13 cellular contexts compared by ENCODE assay signal in the genomic region with DNA sequence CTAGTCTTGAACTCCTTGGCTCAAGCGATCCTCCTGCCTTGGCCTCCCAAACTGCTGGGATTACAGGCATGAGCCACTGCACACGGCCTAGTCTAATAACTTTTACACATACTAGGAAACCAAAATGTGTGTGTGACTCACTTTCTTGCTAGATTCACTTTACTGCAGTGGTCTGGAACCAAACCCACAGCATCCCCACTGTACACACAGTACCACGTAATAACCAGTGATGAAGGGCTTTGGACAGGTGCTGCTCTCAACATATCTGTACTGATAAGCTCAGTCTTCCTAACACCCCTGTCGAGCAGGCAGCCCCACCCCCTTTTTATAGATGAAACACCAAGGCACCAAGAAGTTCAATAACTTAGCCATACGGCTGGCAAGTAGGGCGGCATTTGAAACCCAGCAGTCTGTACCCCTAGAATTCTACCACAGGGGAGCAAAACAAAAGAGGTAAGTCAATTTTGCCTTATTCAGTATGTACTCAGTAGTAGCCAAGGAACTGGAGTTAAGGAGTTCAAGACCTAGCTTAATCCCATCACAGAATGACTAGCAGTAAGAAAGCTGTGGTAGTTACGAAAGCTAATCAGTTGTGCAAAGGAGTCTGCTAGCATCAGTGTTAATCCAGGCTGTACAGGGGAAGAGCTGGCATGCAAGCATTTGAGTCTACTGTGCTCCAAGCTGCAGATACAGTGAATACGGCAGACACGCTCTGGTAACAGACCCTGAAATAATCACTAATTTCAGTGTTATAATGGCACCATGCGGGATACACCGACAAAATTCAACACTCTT. TPM values are rescaled to one million over a fixed set of nuclear protein-coding genes. Genes with fewer than 3 reads are reported as not detected.
DNase-seq lines count a peak whose midpoint lies in the region; ATAC-seq and TF ChIP-seq lines count a peak whose summit lies in the region.
"Had no signal": no experiment of that assay in that cellular context is flagged by ENCODE, and none has a peak within 500 bp of the region (broad histone marks: within the 10 kb centered on the region; RNA-seq: fewer than 3 reads in every experiment).

No MANE protein-coding gene starts in this region.

- H3K4me3 Mint-ChIP-seq in CD8-positive, alpha-beta memory T cell: peak overlapping the region in 3 of 7 donors; percentile 23 to 86 (median 63)
- H3K4me3 Mint-ChIP-seq in immature natural killer cell: no peak overlapping the region
- H3K4me3 Mint-ChIP-seq: memory B cell had no signal

- H3K9me3 Mint-ChIP-seq in CD8-positive, alpha-beta memory T cell: no peaks in the 10 kb centered on the region
- no peaks in the 10 kb centered on the region for H3K9me3 Mint-ChIP-seq in immature natural killer cell
- H3K9me3 Mint-ChIP-seq: memory B cell had no signal

- H3K9me2 ChIP-seq in Loucy (replicated peaks; ENCODE audit: low read depth, low read length): no peaks in the 10 kb centered on the region

- POLR2A ChIA-PET in CD8-positive, alpha-beta memory T cell (lab: Charles Lee): no interaction called here

- peaks cover 0 to 55% (median 3%) of the 10 kb centered on the region in 3 donors for H3K36me3 Mint-ChIP-seq in CD8-positive, alpha-beta memory T cell
- peaks cover 0 to 8% (median 0%) of the 10 kb centered on the region in 3 donors for H3K36me3 Mint-ChIP-seq in immature natural killer cell

- intact Hi-C loops in testis (cut with DNase I; ENCODE audit: low total_unique reads): no loop called here

- 94% methylated on average over 11 of the region's 11 CpGs for WGBS in testis, 2 donors

- no peak for DNase-seq in CD8-positive, alpha-beta memory T cell
- DNase-seq in activated T-cell treated with anti-CD3 and anti-CD28 coated beads, Interleukin-2, amount 50 U/mL, for 48 hours: peak; percentile 56 to 60
- DNase-seq in immature natural killer cell (peak in 1 of 3 donors; percentile 11), NCI-H1105 treated with DMSO at 0.1 percent for 48 hours (lab: John Stamatoyannopoulos, UW) (no peak), NCI-H1694 (lab: John Stamatoyannopoulos, UW) (no peak), testis (no peak)
- DNase-seq: NCI-H1048, NCI-H748 treated with DMSO at 0.1 percent for 48 hours had no signal

- H3K79me2 ChIP-seq in Loucy (ENCODE audit: insufficient read depth, low read length): peaks cover 96% of the 10 kb centered on the region

- no peak for TF ChIP-seq POLR2A in testis (IDR thresholded peaks at IDR 0.05)

- peaks cover 28% of the 10 kb centered on the region for H3K4me1 ChIP-seq in CD8-positive, alpha-beta memory T cell (ENCODE audit: insufficient read depth, low read length)
- H3K4me1 ChIP-seq in Loucy (ENCODE audit: insufficient read depth, low read length, poor library complexity, severe bottlenecking) (peaks cover 25% of the 10 kb centered on the region), testis (peaks cover 6% of the 10 kb centered on the region)

- peak overlapping the region in 6 of 8 donors; percentile 28 to 77 (median 30) for H3K27ac Mint-ChIP-seq in CD8-positive, alpha-beta memory T cell
- H3K27ac Mint-ChIP-seq in immature natural killer cell: peak overlapping the region in 5 of 6 donors; percentile 6 to 71 (median 45)
- H3K27ac Mint-ChIP-seq: memory B cell had no signal

- peak overlapping the region; percentile 71 for H3K4me2 ChIP-seq in Loucy (ENCODE audit: low read depth, low read length, poor library complexity, severe bottlenecking)

- no peaks in the 10 kb centered on the region for H3K27me3 ChIP-seq in CD8-positive, alpha-beta memory T cell (ENCODE audit: insufficient read depth, low read length, poor library complexity, severe bottlenecking)
- H3K27me3 ChIP-seq in Loucy (ENCODE audit: insufficient read depth, low read length, poor library complexity, severe bottlenecking) (no peaks in the 10 kb centered on the region), testis (no peaks in the 10 kb centered on the region)
- H3K27me3 ChIP-seq: cardiac muscle cell had no signal

- no peaks in the 10 kb centered on the region for H3K9me3 ChIP-seq in CD8-positive, alpha-beta memory T cell (ENCODE audit: low read length)
- H3K9me3 ChIP-seq in Loucy (ENCODE audit: insufficient read depth, low read depth, low read length) (no peaks in the 10 kb centered on the region), testis (no peaks in the 10 kb centered on the region)
- H3K9me3 ChIP-seq: prostate gland had no signal

- CTCF ChIA-PET in CD8-positive, alpha-beta memory T cell (lab: Charles Lee): interaction anchor here (0.7 to 1.0 kb wide), 2 partner anchors 10 to 204 kb away, joined by 3 read pairs; no protein-coding TSS in a partner anchor

- H3K27ac ChIP-seq in CD8-positive, alpha-beta memory T cell (ENCODE audit: low read depth, low read length): no peak overlapping the region
- H3K27ac ChIP-seq in testis: no peak overlapping the region
- H3K27ac ChIP-seq: cardiac muscle cell, prostate gland had no signal

- peak overlapping the region; percentile 56 for H3K9ac ChIP-seq in Loucy (ENCODE audit: low read depth, low read length, poor library complexity, severe bottlenecking)

- H2AFZ ChIP-seq in Loucy (ENCODE audit: low read length): no peak overlapping the region

- H3F3A ChIP-seq in Loucy (ENCODE audit: low read depth): no peaks in the 10 kb centered on the region

- peaks cover 14% of the 10 kb centered on the region for H3K36me3 ChIP-seq in CD8-positive, alpha-beta memory T cell (ENCODE audit: insufficient read depth, low read length)
- peaks cover 30% of the 10 kb centered on the region; the same call in 1 of the 2 replicates for H3K36me3 ChIP-seq in Loucy (ENCODE audit: insufficient read depth, low read length)
- no peaks in the 10 kb centered on the region for H3K36me3 ChIP-seq in testis (ENCODE audit: low read depth, missing control alignments)
- H3K36me3 ChIP-seq: cardiac muscle cell, prostate gland had no signal

- ATAC-seq in HG03342 (IDR thresholded peaks at IDR 0.05; ENCODE audit: unreplicated experiment): no peak

- H3K27me3 Mint-ChIP-seq in CD8-positive, alpha-beta memory T cell: no peaks in the 10 kb centered on the region
- H3K27me3 Mint-ChIP-seq in immature natural killer cell (ENCODE audit: low read depth in 3 of 3): peaks cover 4 to 11% (median 7%) of the 10 kb centered on the region in 3 donors
- H3K27me3 Mint-ChIP-seq: memory B cell had no signal

- peaks cover 27 to 68% (median 50%) of the 10 kb centered on the region in 3 donors for H3K4me1 Mint-ChIP-seq in CD8-positive, alpha-beta memory T cell
- H3K4me1 Mint-ChIP-seq in immature natural killer cell: peaks cover 36 to 47% of the 10 kb centered on the region in 2 donors

- H4K20me1 ChIP-seq in Loucy (ENCODE audit: insufficient read depth, low read length, poor library complexity, severe bottlenecking): peaks cover 83% of the 10 kb centered on the region

- TF ChIP-seq CTCF in Loucy (conservative IDR thresholded peaks at IDR 0.05; ENCODE audit: low read length) (no peak), testis (IDR thresholded peaks at IDR 0.05) (no peak)

- H3K4me3 ChIP-seq in CD8-positive, alpha-beta memory T cell (ENCODE audit: low read length): no peak overlapping the region
- H3K4me3 ChIP-seq in Loucy (ENCODE audit: low read length, poor library complexity, severe bottlenecking) (peak overlapping the region; percentile 53), testis (no peak overlapping the region)
- H3K4me3 ChIP-seq: cardiac muscle cell, prostate gland had no signal

RNA-seq across cellular contexts. Expression of a gene that starts 4.9 kb away (rescaled TPM):
- total RNA-seq in CD8-positive, alpha-beta memory T cell: 100 to 1,000 TPM; 307 to 325 TPM
- polyA plus RNA-seq in CD8-positive, alpha-beta memory T cell: 142 TPM
- polyA plus RNA-seq in immature natural killer cell (100 to 1,000 TPM in 1 of 3 donors, 10 to 100 TPM in 2; 21.8 to 162 (median 43.3) TPM), testis (ENCODE audit: insufficient read depth, low read depth, low replicate concordance) (96.5 TPM)
- 100 to 1,000 TPM; 103 to 145 TPM for total RNA-seq in testis

RNA-seq across cellular contexts. Expression of a gene that starts 41.3 kb away (rescaled TPM):
- total RNA-seq in CD8-positive, alpha-beta memory T cell: 10 to 100 TPM; 18.4 to 19.9 TPM
- polyA plus RNA-seq in CD8-positive, alpha-beta memory T cell: 2.2 TPM
- polyA plus RNA-seq in immature natural killer cell (1 to 10 TPM in 2 of 3 donors, under 1 TPM in 1; 0.79 to 2.7 (median 1.4) TPM), testis (ENCODE audit: insufficient read depth, low read depth, low replicate concordance) (11.9 TPM)
- total RNA-seq in testis: 10 to 100 TPM in 1 of 2 donors, 1 to 10 TPM in 1; 8.7 to 13.7 TPM

Comparison
In these comparisons a context has a peak if more than half of its experiments do, and no peak if none do; other contexts are left out.
1. DNase-seq: peak in activated T-cell treated with anti-CD3 and anti-CD28 coated beads, Interleukin-2, amount 50 U/mL, for 48 hours (2 of 2); none in CD8-positive, alpha-beta memory T cell (0 of 5), NCI-H1105 treated with DMSO at 0.1 percent for 48 hours (single experiment), NCI-H1694 (single experiment) and testis (single experiment).